In genomic region chrX:10477525-10477924, GRCh38 we compare ENCODE assay signal across 18 cellular contexts.
DNase-seq lines count a peak whose midpoint lies in the region; ATAC-seq, FAIRE-seq and TF ChIP-seq lines count a peak whose summit lies in the region.
"Had no signal": no experiment of that assay in that cellular context is flagged by ENCODE, and none has a peak within 500 bp of the region (broad histone marks: within the 10 kb centered on the region; RNA-seq: fewer than 3 reads in every experiment).

No MANE protein-coding gene starts in this region.

- TF ChIP-seq CTCF in bronchial epithelial cell (IDR thresholded peaks at IDR 0.05; ENCODE audit: insufficient read depth, low read length, severe bottlenecking): no peak

- no peak overlapping the region for H3K27ac ChIP-seq in right cardiac atrium (ENCODE audit: low read length)

- H3K9me3 Mint-ChIP-seq in natural killer cell treated with Interleukin-12 subunit alpha and Interleukin-12 subunit beta and Interleukin-15 and Interleukin-18, amount 100 ng/mL, for 72 hours: no peaks in the 10 kb centered on the region
- H3K9me3 Mint-ChIP-seq: GM23338 had no signal

- H3K27me3 ChIP-seq in right cardiac atrium (ENCODE audit: control insufficient read depth, insufficient read depth) (no peaks in the 10 kb centered on the region), bronchial epithelial cell (ENCODE audit: control insufficient read depth, insufficient read depth, low read length) (no peaks in the 10 kb centered on the region)

- no peaks in the 10 kb centered on the region for H3K9me3 ChIP-seq in right cardiac atrium (ENCODE audit: control insufficient read depth, low read length)

- DNase-seq in right cardiac atrium (peak in 2 of 3 donors; percentile 31 to 59), cardiac septum (ENCODE audit: low spot score) (no peak), G401 (ENCODE audit: low spot score) (peak; percentile 15), bronchial epithelial cell (ENCODE audit: low read depth) (no peak), iris pigment epithelial cell (ENCODE audit: low read depth) (peak; percentile 17)
- no peak for DNase-seq in natural killer cell treated with Interleukin-12 subunit alpha and Interleukin-12 subunit beta and Interleukin-15 and Interleukin-18, amount 100 ng/mL, for 72 hours (ENCODE audit: low spot score)
- DNase-seq: 8988T; C1 segment of cervical spinal cord; Calu3; CD4-positive, alpha-beta memory T cell; COR-L47; DND-41; GDM1; H9 had no signal

- 67% methylated on average over 3 of the region's 3 CpGs for WGBS in right cardiac atrium

- peak; percentile 23 for FAIRE-seq in bronchial epithelial cell (lab: Jason Lieb, UNC)
- FAIRE-seq: GM12878 had no signal

- no peaks in the 10 kb centered on the region for H3K36me3 Mint-ChIP-seq in natural killer cell treated with Interleukin-12 subunit alpha and Interleukin-12 subunit beta and Interleukin-15 and Interleukin-18, amount 100 ng/mL, for 72 hours
- H3K36me3 Mint-ChIP-seq: CD4-positive, alpha-beta memory T cell had no signal

- ATAC-seq in right cardiac atrium: peak; percentile 64 to 74
- no peak for ATAC-seq in natural killer cell treated with Interleukin-12 subunit alpha and Interleukin-12 subunit beta and Interleukin-15 and Interleukin-18, amount 100 ng/mL, for 72 hours
- ATAC-seq in HG03565 (IDR thresholded peaks at IDR 0.05; ENCODE audit: unreplicated experiment): no peak
- ATAC-seq: GM12878, GM23338, HCT116 had no signal

- H3K36me3 ChIP-seq in bronchial epithelial cell (ENCODE audit: control insufficient read depth, insufficient read depth, low read length): peaks cover 2% of the 10 kb centered on the region

- H3K4me3 Mint-ChIP-seq in natural killer cell treated with Interleukin-12 subunit alpha and Interleukin-12 subunit beta and Interleukin-15 and Interleukin-18, amount 100 ng/mL, for 72 hours: no peak overlapping the region
- H3K4me3 Mint-ChIP-seq: CD4-positive, alpha-beta memory T cell; GM23338; H9 had no signal

- no peak overlapping the region for H3K27ac Mint-ChIP-seq in natural killer cell treated with Interleukin-12 subunit alpha and Interleukin-12 subunit beta and Interleukin-15 and Interleukin-18, amount 100 ng/mL, for 72 hours
- H3K27ac Mint-ChIP-seq: CD4-positive, alpha-beta memory T cell; GM23338; H9 had no signal

- peaks cover 4% of the 10 kb centered on the region for H3K4me1 ChIP-seq in right cardiac atrium (ENCODE audit: control insufficient read depth, insufficient read depth, low read length)

- H3K4me1 Mint-ChIP-seq in natural killer cell treated with Interleukin-12 subunit alpha and Interleukin-12 subunit beta and Interleukin-15 and Interleukin-18, amount 100 ng/mL, for 72 hours (ENCODE audit: low read depth in 2 of 2): no peaks in the 10 kb centered on the region
- H3K4me1 Mint-ChIP-seq: CD4-positive, alpha-beta memory T cell had no signal

- in situ Hi-C loops in G401 (cut with HindIII; ENCODE audit: low sequenced_read_pairs): no loop called here

- intact Hi-C loops in right cardiac atrium (cut with DNase I): no loop called here
- intact Hi-C loops in cardiac septum (cut with DNase I): loop anchor here (10.0 kb wide), 1 partner anchor 233 kb away; no protein-coding TSS in a partner anchor

- H3K27me3 Mint-ChIP-seq in natural killer cell treated with Interleukin-12 subunit alpha and Interleukin-12 subunit beta and Interleukin-15 and Interleukin-18, amount 100 ng/mL, for 72 hours: no peaks in the 10 kb centered on the region

- H3K4me3 ChIP-seq in right cardiac atrium (ENCODE audit: low read length) (no peak overlapping the region), bronchial epithelial cell (ENCODE audit: low read depth, low read length) (no peak overlapping the region)
- H3K4me3 ChIP-seq: GM12878, GM23338 had no signal

Comparison
In these comparisons a context has a peak if more than half of its experiments do, and no peak if none do; other contexts are left out.
1. DNase-seq: peak in right cardiac atrium (2 of 3), G401 (single experiment) and iris pigment epithelial cell (single experiment); none in cardiac septum (single experiment), bronchial epithelial cell (single experiment) and natural killer cell treated with Interleukin-12 subunit alpha and Interleukin-12 subunit beta and Interleukin-15 and Interleukin-18, amount 100 ng/mL, for 72 hours (single experiment).
2. ATAC-seq: peak in right cardiac atrium (2 of 2); none in natural killer cell treated with Interleukin-12 subunit alpha and Interleukin-12 subunit beta and Interleukin-15 and Interleukin-18, amount 100 ng/mL, for 72 hours (0 of 2) and HG03565 (single experiment).